Comparison of ENCODE assay signal across 24 cellular contexts in the genomic region with DNA sequence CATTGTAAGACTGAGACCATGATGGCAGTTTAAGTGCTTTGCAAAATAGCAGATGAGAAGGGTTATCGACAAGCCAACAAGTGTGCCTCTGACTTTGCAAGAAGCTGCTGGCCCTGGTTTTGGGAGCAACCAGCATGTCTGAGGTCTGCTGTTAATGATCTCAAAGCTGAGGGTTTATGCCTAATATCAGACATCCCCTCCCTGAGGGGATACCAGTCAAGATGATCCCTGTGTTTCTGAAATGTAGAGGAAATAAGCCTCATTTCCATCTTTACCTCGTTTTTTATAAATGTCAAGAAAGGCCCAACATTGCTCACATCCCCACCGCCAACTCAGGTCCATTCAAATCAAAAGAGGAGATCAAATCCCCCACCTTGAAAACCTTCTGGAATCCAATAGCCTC.
A peak's percentile ranks its signal among the peaks of the same experiment; 100 is the strongest.
DNase-seq lines count a peak whose midpoint lies in the region; ATAC-seq and TF ChIP-seq lines count a peak whose summit lies in the region.
"Had no signal": no experiment of that assay in that cellular context is flagged by ENCODE, and none has a peak within 500 bp of the region (broad histone marks: within the 10 kb centered on the region; RNA-seq: fewer than 3 reads in every experiment).

No MANE protein-coding gene starts in this region.

- H3K36me3 ChIP-seq in BE2C, result no peaks in the 10 kb centered on the region
- H3K36me3 ChIP-seq: BLaER1 had no signal

- peaks cover 21% of the 10 kb centered on the region for H3K9me3 Mint-ChIP-seq in neural crest cell

- no peaks in the 10 kb centered on the region for H3K27me3 ChIP-seq in BE2C
- H3K27me3 ChIP-seq: BLaER1 had no signal

- ATAC-seq in HG03469 (IDR thresholded peaks at IDR 0.05; ENCODE audit: unreplicated experiment), result no peak
- ATAC-seq: A549, GM12878 had no signal

- TF ChIP-seq CTCF in BE2C (IDR thresholded peaks at IDR 0.05; ENCODE audit: low read depth, low read length), result no peak
- TF ChIP-seq CTCF in neural crest cell (conservative IDR thresholded peaks at IDR 0.05), result no peak

- peak overlapping the region; percentile 23 for H3K27ac Mint-ChIP-seq in neural crest cell (ENCODE audit: unreplicated experiment)
- H3K27ac Mint-ChIP-seq: B cell; CD14-positive monocyte; CD4-positive, alpha-beta memory T cell; CD8-positive, alpha-beta memory T cell had no signal

- H3K36me3 Mint-ChIP-seq in neural crest cell (ENCODE audit: low read depth), result peaks cover 18% of the 10 kb centered on the region
- H3K36me3 Mint-ChIP-seq: CD14-positive monocyte; CD4-positive, alpha-beta memory T cell; CD4-positive, CD25-positive, alpha-beta regulatory T cell; CD8-positive, alpha-beta memory T cell had no signal

- H3K9me3 ChIP-seq in BE2C, result peaks cover 73% of the 10 kb centered on the region

- no peak overlapping the region for H3K4me3 ChIP-seq in BE2C (ENCODE audit: low read depth, low read length)
- H3K4me3 ChIP-seq: A549, BLaER1, GM12878 had no signal

- H3K27me3 Mint-ChIP-seq in neural crest cell (ENCODE audit: low read depth), result no peaks in the 10 kb centered on the region
- H3K27me3 Mint-ChIP-seq: B cell; CD4-positive, CD25-positive, alpha-beta regulatory T cell; CD8-positive, alpha-beta memory T cell had no signal

- H3K4me1 Mint-ChIP-seq in neural crest cell, result peaks cover 25% of the 10 kb centered on the region
- H3K4me1 Mint-ChIP-seq: CD4-positive, alpha-beta memory T cell; CD8-positive, alpha-beta memory T cell had no signal

- peak; percentile 93 for DNase-seq in BE2C
- peak; percentile 98 for DNase-seq in SK-N-DZ (ENCODE audit: low spot score)
- DNase-seq in neural crest cell (ENCODE audit: low read depth, low spot score), result no peak
- no peak for DNase-seq in epidermal melanocyte (ENCODE audit: insufficient read length, low spot score)
- DNase-seq in SW 1271 (lab: John Stamatoyannopoulos, UW), result no peak
- DNase-seq: AML-193; C1 segment of cervical spinal cord; CD4-positive, alpha-beta memory T cell; CD4-positive, CD25-positive, alpha-beta regulatory T cell; CD8-positive, alpha-beta memory T cell; COR-L47; DMS 273 treated with DMSO at 0.1 percent for 48 hours; DMS153; DMS53; DMS79; DND-41; EL; GDM1 had no signal

- peaks cover 4% of the 10 kb centered on the region for H3K4me1 ChIP-seq in BE2C
- H3K4me1 ChIP-seq: A549 had no signal

- H3K4me3 Mint-ChIP-seq in neural crest cell, result no peak overlapping the region
- H3K4me3 Mint-ChIP-seq: B cell; CD14-positive monocyte; CD4-positive, alpha-beta memory T cell; CD4-positive, CD25-positive, alpha-beta regulatory T cell; CD8-positive, alpha-beta memory T cell had no signal

Comparison
In these comparisons a context has a peak if more than half of its experiments do, and no peak if none do; other contexts are left out.
1. DNase-seq: peak in BE2C (single experiment) and SK-N-DZ (single experiment); none in neural crest cell (single experiment), epidermal melanocyte (single experiment) and SW 1271 (0 of 2).